Comparison of ENCODE assay signal across 26 cellular contexts in the genomic region with DNA sequence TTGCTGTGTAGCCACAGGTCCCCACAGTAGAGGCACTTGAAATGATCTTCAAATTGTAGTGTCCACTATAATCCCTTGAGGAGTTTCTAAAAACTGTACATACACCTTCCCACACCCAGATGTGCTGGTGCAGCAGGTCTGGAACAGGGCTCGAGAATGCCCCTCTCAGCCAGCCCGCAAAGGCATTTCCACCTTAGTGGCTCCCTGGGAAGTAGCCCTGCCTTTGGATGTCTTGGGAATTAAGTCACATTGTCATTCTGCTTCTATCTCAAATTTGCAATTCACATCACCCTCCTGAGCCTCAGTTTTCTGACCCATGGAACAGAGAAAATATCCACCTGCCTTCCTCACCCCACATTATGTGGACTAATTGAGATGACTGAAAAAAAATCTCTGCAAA. TPM values are rescaled to one million over a fixed set of nuclear protein-coding genes. Genes with fewer than 3 reads are reported as not detected.
"Had no signal": no experiment of that assay in that cellular context is flagged by ENCODE, and none has a peak within 500 bp of the region (broad histone marks: within the 10 kb centered on the region; RNA-seq: fewer than 3 reads in every experiment).

No MANE protein-coding gene starts in this region.

- H3K36me3 Mint-ChIP-seq: activated CD4-positive, alpha-beta memory T cell treated with anti-CD3 and anti-CD28 coated beads for 36 hours; activated naive CD4-positive, alpha-beta T cell treated with anti-CD3 and anti-CD28 coated beads, Interleukin-2, amount 50 U/mL, for 72 hours had no signal

- H3K9me3 Mint-ChIP-seq: activated CD4-positive, alpha-beta memory T cell treated with anti-CD3 and anti-CD28 coated beads for 36 hours; activated CD4-positive, alpha-beta T cell treated with anti-CD3 and anti-CD28 coated beads, Interleukin-2, amount 10 ng/mL, durations not matched to agents 24 days and 14 days; activated naive CD4-positive, alpha-beta T cell treated with anti-CD3 and anti-CD28 coated beads, Interleukin-2, amount 50 U/mL, for 72 hours; activated naive CD8-positive, alpha-beta T cell treated with anti-CD3 and anti-CD28 coated beads, Interleukin-2, amount 50 U/mL, for 24 hours; activated T-cell treated with anti-CD3 and anti-CD28 coated beads, Interleukin-2, amount 50 U/mL, for 4 hours had no signal

- H3K36me3 ChIP-seq: ascending aorta, SJSA1 had no signal

- H3K4me3 ChIP-seq: ascending aorta, body of pancreas, SJSA1 had no signal

- H3K27me3 ChIP-seq: ascending aorta, body of pancreas had no signal

- H3K9me3 ChIP-seq: ascending aorta, body of pancreas, SJSA1 had no signal

- H3K4me1 ChIP-seq: ascending aorta, body of pancreas, SJSA1 had no signal

- H3K4me3 Mint-ChIP-seq: activated B cell treated with CpG ODN at 0.5 μM for 24 hours; activated CD4-positive, alpha-beta memory T cell treated with anti-CD3 and anti-CD28 coated beads for 36 hours; activated CD4-positive, alpha-beta T cell treated with anti-CD3 and anti-CD28 coated beads, Interleukin-2, amount 10 ng/mL, durations not matched to agents 24 days and 14 days; activated naive CD8-positive, alpha-beta T cell treated with anti-CD3 and anti-CD28 coated beads, Interleukin-2, amount 50 U/mL, for 24 hours; activated T-cell treated with anti-CD3 and anti-CD28 coated beads, Interleukin-2, amount 50 U/mL, for 4 hours had no signal

- H3K4me1 Mint-ChIP-seq: activated B cell treated with CpG ODN at 0.5 μM for 24 hours; activated CD4-positive, alpha-beta T cell treated with anti-CD3 and anti-CD28 coated beads, Interleukin-2, amount 10 ng/mL, durations not matched to agents 24 days and 14 days had no signal

- H3K27ac ChIP-seq: ascending aorta, body of pancreas, SJSA1 had no signal

- DNase-seq: activated B cell treated with CpG ODN at 0.5 μM for 24 hours; activated CD4-positive, alpha-beta memory T cell treated with anti-CD3 and anti-CD28 coated beads for 36 hours; activated CD4-positive, alpha-beta T cell treated with anti-CD3 and anti-CD28 coated beads for 1 hour; activated CD4-positive, alpha-beta T cell treated with anti-CD3 and anti-CD28 coated beads, Interleukin-2, amount 10 ng/mL, durations not matched to agents 24 days and 14 days; activated CD8-positive, alpha-beta memory T cell treated with anti-CD3 and anti-CD28 coated beads for 24 hours; activated effector memory CD4-positive, alpha-beta T cell treated with anti-CD3 and anti-CD28 coated beads, Interleukin-2, amount 50 U/mL, for 16 hours; activated naive CD4-positive, alpha-beta T cell treated with Interleukin-2 at 50 U/mL for 16 hours; activated naive CD8-positive, alpha-beta T cell treated with anti-CD3 and anti-CD28 coated beads, Interleukin-2, amount 50 U/mL, for 24 hours; activated T-cell treated with anti-CD3 and anti-CD28 coated beads, Interleukin-2, amount 50 U/mL, for 4 hours; amniotic stem cell; body of pancreas; central memory CD4-positive, alpha-beta T cell; Kasumi-1; NCI-H1105 treated with DMSO at 0.1 percent for 48 hours; NCI-H1436 treated with DMSO at 0.1 percent for 48 hours; NCI-H187; NCI-H2081; NCI-H510A treated with DMSO at 0.1 percent for 48 hours; PC-3; SHP77; SW 1271 had no signal

- H3K27ac Mint-ChIP-seq: activated B cell treated with CpG ODN at 0.5 μM for 24 hours; activated CD4-positive, alpha-beta memory T cell treated with anti-CD3 and anti-CD28 coated beads for 36 hours; activated CD4-positive, alpha-beta T cell treated with anti-CD3 and anti-CD28 coated beads, Interleukin-2, amount 10 ng/mL, durations not matched to agents 24 days and 14 days; activated naive CD4-positive, alpha-beta T cell treated with anti-CD3 and anti-CD28 coated beads, Interleukin-2, amount 50 U/mL, for 72 hours; activated naive CD8-positive, alpha-beta T cell treated with anti-CD3 and anti-CD28 coated beads, Interleukin-2, amount 50 U/mL, for 24 hours had no signal

- ATAC-seq: activated naive CD4-positive, alpha-beta T cell treated with anti-CD3 and anti-CD28 coated beads, Interleukin-2, amount 50 U/mL, for 72 hours; activated naive CD8-positive, alpha-beta T cell treated with anti-CD3 and anti-CD28 coated beads, Interleukin-2, amount 50 U/mL, for 24 hours; activated T-cell treated with anti-CD3 and anti-CD28 coated beads, Interleukin-2, amount 50 U/mL, for 4 hours; body of pancreas; PC-3; SK-N-SH treated with all-trans-retinoic acid at 6 μM for 48 hours had no signal

RNA-seq across cellular contexts. Expression of a gene that starts 44.3 kb away (rescaled TPM):
- total RNA-seq: T-helper 1 cell treated with Interleukin-12 subunit alpha and Interleukin-12 subunit beta and Interleukin-4 antibody, amounts not matched to agents 30 ng/mL and 1 ng/mL, for 36 hours had no signal
